ENCODE assay signal across 7 cellular contexts in the genomic region with DNA sequence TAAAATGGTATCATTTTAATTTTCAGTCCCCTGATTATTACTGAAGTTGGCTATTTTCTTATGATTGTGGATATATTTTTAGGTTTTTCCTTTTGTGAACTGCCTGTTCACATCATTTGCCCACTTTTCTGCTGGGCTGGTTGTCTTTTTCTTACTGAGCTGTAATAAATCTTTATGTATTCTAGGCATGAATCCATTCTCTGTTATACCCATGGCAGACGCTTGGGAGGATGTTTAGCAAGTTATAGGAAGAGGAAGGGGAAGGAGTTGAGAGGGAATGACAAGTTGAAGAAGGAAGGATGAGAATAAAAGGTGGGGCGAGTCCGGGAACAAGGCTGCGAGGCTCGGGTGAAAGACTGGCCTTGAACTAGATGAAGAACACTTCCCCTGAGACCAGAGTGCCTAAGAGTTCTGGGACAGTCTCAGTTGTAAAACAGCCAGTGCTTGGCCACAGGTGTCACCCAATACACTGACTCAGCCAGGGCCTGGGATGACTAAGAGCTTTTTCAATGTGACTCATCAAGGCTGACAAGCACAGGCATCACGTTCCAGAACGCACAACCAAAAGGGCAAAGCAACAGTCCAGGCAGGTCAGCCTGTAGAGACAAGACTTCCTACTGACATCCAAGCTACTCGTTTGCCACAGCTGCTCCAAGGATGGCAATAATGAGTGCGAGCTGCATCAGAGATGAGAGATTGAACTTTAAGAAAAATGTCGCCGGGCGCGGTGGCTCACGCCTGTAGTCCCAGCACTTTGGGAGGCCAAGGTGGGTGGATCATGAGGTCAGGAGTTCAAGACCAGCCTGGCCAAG. TPM values are rescaled to one million over a fixed set of nuclear protein-coding genes. Genes with fewer than 3 reads are reported as not detected.
A peak's percentile ranks its signal among the peaks of the same experiment; 100 is the strongest.
DNase-seq lines count a peak whose midpoint lies in the region; ATAC-seq and TF ChIP-seq lines count a peak whose summit lies in the region.

No MANE protein-coding gene starts in this region.

- no peak for TF ChIP-seq CTCF in H9 (conservative IDR thresholded peaks at IDR 0.05)

- H3K4me1 Mint-ChIP-seq in H9, result peaks cover 37 to 58% of the 10 kb centered on the region in 2 experiments

- no peak overlapping the region for H4K5ac ChIP-seq in H9 (ENCODE audit: insufficient read length, low read depth, low read length)

- H3T11ph ChIP-seq in H9 (ENCODE audit: low read length), result no peak overlapping the region

- no peak overlapping the region for H3K27ac ChIP-seq in H9 (ENCODE audit: insufficient read length, low read depth, low read length)

- peak overlapping the region in 2 of 3 experiments; percentile 33 to 93; a peak in 5 of 7 replicates for H3K27ac Mint-ChIP-seq in H9

- H3K9me3 Mint-ChIP-seq in H9, result no peaks in the 10 kb centered on the region; a peak in 2 of 5 replicates

- DNase-seq in H9 (peak; percentile 82), M059J (ENCODE audit: low read depth) (peak; percentile 99), left ventricle myocardium superior (no peak), NCI-H1092 (lab: John Stamatoyannopoulos, UW) (no peak)
- peak; percentile 42 for DNase-seq in activated CD8-positive, alpha-beta memory T cell treated with anti-CD3 and anti-CD28 coated beads, Interleukin-2, amount 50 U/mL, for 24 hours (ENCODE audit: extremely low read depth)
- DNase-seq in stimulated activated CD8-positive, alpha-beta memory T cell treated with anti-CD3 and anti-CD28 coated beads, Interleukin-4, amount 100 ng/mL, for 24 hours (ENCODE audit: low read depth), result peak; percentile 25

- intact Hi-C loops in left ventricle myocardium superior (cut with micrococcal nuclease), result no loop called here

- no peaks in the 10 kb centered on the region for H3K79me2 ChIP-seq in H9 (ENCODE audit: insufficient read depth, low read length)

- H3K27me3 Mint-ChIP-seq in H9 (ENCODE audit: low read depth), result no peaks in the 10 kb centered on the region

- H3K4me1 ChIP-seq in H9 (ENCODE audit: insufficient read depth, low read length), result peaks cover 5% of the 10 kb centered on the region; the same call in 1 of the 2 replicates

- no peak overlapping the region for H4K91ac ChIP-seq in H9 (ENCODE audit: insufficient read length, low read depth, low read length)

- H3K36me3 Mint-ChIP-seq in H9 (ENCODE audit: insufficient read depth in 1 of 3, low read depth in 3 of 3), result peaks cover 0 to 5% (median 0%) of the 10 kb centered on the region in 3 experiments; a peak in 1 of 7 replicates

- H4K8ac ChIP-seq in H9 (replicated peaks; ENCODE audit: insufficient read length, low read depth, low read length), result no peak overlapping the region

- no peaks in the 10 kb centered on the region for H3K79me1 ChIP-seq in H9 (ENCODE audit: insufficient read depth, low read depth, low read length, poor library complexity, severe bottlenecking)

- H3K4me2 ChIP-seq in H9 (ENCODE audit: insufficient read depth, insufficient read length, low read length), result no peak overlapping the region

- H3K23ac ChIP-seq in H9 (ENCODE audit: insufficient read length, low read depth, low read length), result no peak overlapping the region

- H3K27me3 ChIP-seq in H9 (ENCODE audit: insufficient read depth, low read length), result no peaks in the 10 kb centered on the region

- H4K20me1 ChIP-seq in H9 (ENCODE audit: control insufficient read depth, insufficient read depth, insufficient read length), result no peaks in the 10 kb centered on the region

- no peak overlapping the region for H3K4me3 Mint-ChIP-seq in H9

- no peak overlapping the region for H2BK120ac ChIP-seq in H9 (ENCODE audit: low read depth, low read length, poor library complexity, severe bottlenecking)

- H3K9ac ChIP-seq in H9 (ENCODE audit: extremely low read depth, insufficient read length, low read length), result no peak overlapping the region

- H2BK5ac ChIP-seq in H9 (ENCODE audit: insufficient read length, low read length), result no peak overlapping the region

- H2BK15ac ChIP-seq in H9 (ENCODE audit: low read depth, low read length), result no peak overlapping the region

- ATAC-seq in GM18499 (IDR thresholded peaks at IDR 0.05; ENCODE audit: insufficient read depth, unreplicated experiment) (peak; percentile 81), left ventricle myocardium superior (peak; percentile 65)

- H3K14ac ChIP-seq in H9 (ENCODE audit: insufficient read depth, low read length), result no peak overlapping the region; the same call in 1 of the 2 replicates

- H2BK20ac ChIP-seq in H9 (ENCODE audit: low read depth, low read length, poor library complexity, severe bottlenecking), result no peak overlapping the region

- H2AK5ac ChIP-seq in H9 (ENCODE audit: insufficient read length, low read length), result no peak overlapping the region

- no peaks in the 10 kb centered on the region for H3K23me2 ChIP-seq in H9 (ENCODE audit: insufficient read length, low read depth, low read length, poor library complexity, severe bottlenecking)

- peak overlapping the region; percentile 27 for H3K18ac ChIP-seq in H9 (ENCODE audit: insufficient read length, low read depth, low read length)

- WGBS in H9 (ENCODE audit: extremely low coverage, insufficient read length, low lambda C conversion rate), result no CpG with 5 or more reads among the region's 14 CpGs

- H3K56ac ChIP-seq in H9 (ENCODE audit: insufficient read length, low read depth, low read length), result no peak overlapping the region

- no peak overlapping the region for H3K4ac ChIP-seq in H9 (ENCODE audit: low read depth, low read length)

- no peaks in the 10 kb centered on the region for H3K9me3 ChIP-seq in H9 (ENCODE audit: control insufficient read depth, low read depth, low read length)

- H2AFZ ChIP-seq in H9 (ENCODE audit: low read length), result no peak overlapping the region

- H2BK12ac ChIP-seq in H9 (ENCODE audit: insufficient read length, low read depth, low read length), result no peak overlapping the region

RNA-seq across cellular contexts. Expression of gene LRFN4, which starts 35.2 kb away (rescaled TPM):
- 65.1 and 66.7 TPM in 2 replicates for total RNA-seq in H9 (2021)
- 8.1 and 13.2 TPM in 2 replicates for total RNA-seq in M059J (2014; rRNA removed; shearing (Covaris generic))
- 17.2 TPM for total RNA-seq in left ventricle myocardium superior

RNA-seq across cellular contexts. Expression of gene RCE1, which starts 48.8 kb away (rescaled TPM):
- total RNA-seq in H9 (2021) (49.0 and 52.5 TPM in 2 replicates), left ventricle myocardium superior (6.5 TPM)
- 21.3 and 32.3 TPM in 2 replicates for total RNA-seq in M059J (2014; rRNA removed; shearing (Covaris generic))

Comparison
In these comparisons a context has a peak if more than half of its experiments do, and no peak if none do; other contexts are left out.
1. DNase-seq: peak in H9 (single experiment), M059J (single experiment), activated CD8-positive, alpha-beta memory T cell treated with anti-CD3 and anti-CD28 coated beads, Interleukin-2, amount 50 U/mL, for 24 hours (single experiment) and stimulated activated CD8-positive, alpha-beta memory T cell treated with anti-CD3 and anti-CD28 coated beads, Interleukin-4, amount 100 ng/mL, for 24 hours (single experiment); none in left ventricle myocardium superior (single experiment) and NCI-H1092 (single experiment).